9 cellular contexts compared by ENCODE assay signal in genomic region chr2:77108915-77109314, GRCh38.
"Had no signal": no experiment of that assay in that cellular context is flagged by ENCODE, and none has a peak within 500 bp of the region (broad histone marks: within the 10 kb centered on the region; RNA-seq: fewer than 3 reads in every experiment).

No MANE protein-coding gene starts in this region.

- FAIRE-seq: K562 had no signal

- H3K9ac ChIP-seq: GM23248 had no signal

- H3K4me1 ChIP-seq: HAP-1 had no signal

- H3K27ac ChIP-seq: GM23248 had no signal

- H3K36me3 ChIP-seq: HAP-1 had no signal

- DNase-seq: GM23248, GOT3, H7, HFFc6, IMR-90, KG1 had no signal

- H3K9me3 ChIP-seq: HAP-1 had no signal

- H3K4me3 ChIP-seq: GM23248, HAP-1, K562 had no signal

- H2AFZ ChIP-seq: GM23248 had no signal

- ATAC-seq: HCT116, K562 had no signal
